ENCODE assay signal across 8 cellular contexts in genomic region chr1:204495078-204495753, GRCh38. TPM values are rescaled to one million over a fixed set of nuclear protein-coding genes. Genes with fewer than 3 reads are reported as not detected.
DNase-seq lines count a peak whose midpoint lies in the region; ATAC-seq and TF ChIP-seq lines count a peak whose summit lies in the region.

No MANE protein-coding gene starts in this region.

- peaks cover 3% of the 10 kb centered on the region for H3K4me1 ChIP-seq in fibroblast of lung (ENCODE audit: control insufficient read depth, extremely low read depth, insufficient read depth, low read length)

- ATAC-seq in activated CD8-positive, alpha-beta memory T cell treated with anti-CD3 and anti-CD28 coated beads, Interleukin-2, amount 10 ng/mL, durations not matched to agents 7 days and 5 days: peak; percentile 35
- peak; percentile 31 for ATAC-seq in HG02938 (IDR thresholded peaks at IDR 0.05; ENCODE audit: unreplicated experiment)

- H3K27ac ChIP-seq in SK-N-MC (no peak overlapping the region), fibroblast of lung (ENCODE audit: insufficient read depth, low read length) (no peak overlapping the region)

- no peaks in the 10 kb centered on the region for H3K79me2 ChIP-seq in fibroblast of lung (ENCODE audit: control insufficient read depth, insufficient read depth, low read length)

- H3K36me3 Mint-ChIP-seq in activated CD8-positive, alpha-beta memory T cell treated with anti-CD3 and anti-CD28 coated beads, Interleukin-2, amount 10 ng/mL, durations not matched to agents 7 days and 5 days: no peaks in the 10 kb centered on the region

- H3K27me3 Mint-ChIP-seq in activated CD8-positive, alpha-beta memory T cell treated with anti-CD3 and anti-CD28 coated beads, Interleukin-2, amount 10 ng/mL, durations not matched to agents 7 days and 5 days: no peaks in the 10 kb centered on the region

- peak overlapping the region; percentile 89 for H3K4me3 ChIP-seq in SK-N-MC
- peak overlapping the region; percentile 78 to 79 (median 78) for H3K4me3 ChIP-seq in fibroblast of lung (replicated peaks in 1 of 4; ENCODE audit: control extremely low read depth in 1 of 4, insufficient read depth in 1 of 4, low read depth in 3 of 4, low read length in 4 of 4)
- peak overlapping the region; percentile 67 for H3K4me3 ChIP-seq in skeletal muscle cell (ENCODE audit: low read depth, low read length)

- peak overlapping the region; percentile 77 for H3K4me3 Mint-ChIP-seq in activated CD8-positive, alpha-beta memory T cell treated with anti-CD3 and anti-CD28 coated beads, Interleukin-2, amount 10 ng/mL, durations not matched to agents 7 days and 5 days

- H4K20me1 ChIP-seq in fibroblast of lung (ENCODE audit: control insufficient read depth, extremely low read depth, insufficient read depth, low read length): no peaks in the 10 kb centered on the region

- H3K9ac ChIP-seq in SK-N-MC (ENCODE audit: insufficient read length) (peak overlapping the region; percentile 46), fibroblast of lung (ENCODE audit: insufficient read depth, low read length) (no peak overlapping the region)

- CTCF ChIA-PET in activated CD8-positive, alpha-beta memory T cell treated with anti-CD3 and anti-CD28 coated beads, Interleukin-2, amount 10 ng/mL, durations not matched to agents 7 days and 5 days (lab: Charles Lee): interaction anchor here (1.0 to 18.4 kb wide), 16 partner anchors 8 to 312 kb away, joined by 3 to 918 read pairs (median 6); partner anchors contain the start of gene MDM4

- H3K9me3 ChIP-seq in SK-N-MC (ENCODE audit: low read depth, low read length) (no peaks in the 10 kb centered on the region), fibroblast of lung (ENCODE audit: control insufficient read depth, insufficient read depth, low read depth, low read length) (no peaks in the 10 kb centered on the region)

- no peaks in the 10 kb centered on the region for H3K9me3 Mint-ChIP-seq in activated CD8-positive, alpha-beta memory T cell treated with anti-CD3 and anti-CD28 coated beads, Interleukin-2, amount 10 ng/mL, durations not matched to agents 7 days and 5 days (ENCODE audit: low read depth)

- peaks cover 44% of the 10 kb centered on the region for H3K4me1 Mint-ChIP-seq in activated CD8-positive, alpha-beta memory T cell treated with anti-CD3 and anti-CD28 coated beads, Interleukin-2, amount 10 ng/mL, durations not matched to agents 7 days and 5 days

- H3K4me2 ChIP-seq in fibroblast of lung (ENCODE audit: extremely low read depth, insufficient read depth, low read length): peak overlapping the region; percentile 93

- H3K27ac Mint-ChIP-seq in activated CD8-positive, alpha-beta memory T cell treated with anti-CD3 and anti-CD28 coated beads, Interleukin-2, amount 10 ng/mL, durations not matched to agents 7 days and 5 days: peak overlapping the region; percentile 86

- no peak for DNase-seq in activated CD8-positive, alpha-beta memory T cell treated with anti-CD3 and anti-CD28 coated beads, Interleukin-2, amount 10 ng/mL, durations not matched to agents 7 days and 5 days
- no peak for DNase-seq in activated CD8-positive, alpha-beta memory T cell treated with anti-CD3 and anti-CD28 coated beads for 24 hours
- no peak for DNase-seq in SK-N-MC (ENCODE audit: low read depth, low spot score)
- no peak for DNase-seq in fibroblast of lung (ENCODE audit: low read depth in 2 of 2)
- DNase-seq in skeletal muscle cell (ENCODE audit: low read depth): no peak
- no peak for DNase-seq in D341Med (ENCODE audit: low spot score)
- DNase-seq in KG1 (lab: John Stamatoyannopoulos, UW): no peak

- H3K27me3 ChIP-seq in fibroblast of lung (ENCODE audit: control insufficient read depth, insufficient read depth, low read length): peaks cover 34% of the 10 kb centered on the region

- TF ChIP-seq CTCF in fibroblast of lung (conservative IDR thresholded peaks at IDR 0.05 in 1 of 2, IDR thresholded peaks at IDR 0.05 in 1 of 2; ENCODE audit: low read depth in 1 of 2, low read length in 2 of 2): no peak

- peak overlapping the region; percentile 57 for H2AFZ ChIP-seq in fibroblast of lung (ENCODE audit: low read length)

- H3K36me3 ChIP-seq in SK-N-MC (ENCODE audit: insufficient read depth, low read length) (no peaks in the 10 kb centered on the region), fibroblast of lung (ENCODE audit: control insufficient read depth, insufficient read depth, low read length) (no peaks in the 10 kb centered on the region)

RNA-seq across cellular contexts. Expression of gene PIK3C2B, which starts 0.6 kb away (rescaled TPM):
- total RNA-seq in activated CD8-positive, alpha-beta memory T cell treated with anti-CD3 and anti-CD28 coated beads, Interleukin-2, amount 10 ng/mL, durations not matched to agents 7 days and 5 days: 10 to 100 TPM; 21.6 to 26.0 TPM
- total RNA-seq in fibroblast of lung: 1.0 and 2.5 TPM in 2 replicates
- polyA plus RNA-seq in fibroblast of lung: 1.4 and 2.4 TPM in 2 replicates
- 0.63 and 1.5 TPM in 2 replicates for polyA plus RNA-seq in fibroblast of lung (2012)
- 5.3 and 10.8 TPM in 2 replicates for polyA minus RNA-seq in fibroblast of lung (ENCODE audit: low replicate concordance)

RNA-seq across cellular contexts. Expression of gene MDM4, which starts 21.0 kb away (rescaled TPM):
- 10 to 100 TPM; 74.7 to 100.0 TPM for total RNA-seq in activated CD8-positive, alpha-beta memory T cell treated with anti-CD3 and anti-CD28 coated beads, Interleukin-2, amount 10 ng/mL, durations not matched to agents 7 days and 5 days
- total RNA-seq in fibroblast of lung: 29.5 and 41.0 TPM in 2 replicates
- polyA plus RNA-seq in fibroblast of lung: 14.2 and 23.6 TPM in 2 replicates
- 5.3 and 5.7 TPM in 2 replicates for polyA plus RNA-seq in fibroblast of lung (2012)
- polyA minus RNA-seq in fibroblast of lung (ENCODE audit: low replicate concordance): 13.2 and 14.6 TPM in 2 replicates
